8 cellular contexts compared by ENCODE assay signal in genomic region chr21:43864313-43864805, GRCh38. TPM values are rescaled to one million over a fixed set of nuclear protein-coding genes. Genes with fewer than 3 reads are reported as not detected.
DNase-seq lines count a peak whose midpoint lies in the region; ATAC-seq, FAIRE-seq and TF ChIP-seq lines count a peak whose summit lies in the region.

No MANE protein-coding gene starts in this region.

- peaks cover 7% of the 10 kb centered on the region; the same call in 1 of the 2 replicates for H3K36me3 ChIP-seq in PC-3 (ENCODE audit: low read depth, low read length)
- H3K36me3 ChIP-seq in astrocyte (ENCODE audit: insufficient read depth, low read length) = no peaks in the 10 kb centered on the region
- no peaks in the 10 kb centered on the region for H3K36me3 ChIP-seq in iPS-18a (ENCODE audit: control insufficient read depth, low read depth, low read length)
- no peaks in the 10 kb centered on the region for H3K36me3 ChIP-seq in smooth muscle cell (ENCODE audit: low read depth)

- no peak overlapping the region for H3K27ac Mint-ChIP-seq in astrocyte (ENCODE audit: unreplicated experiment)

- CTCF ChIA-PET in AG04449 (lab: Yijun Ruan, JAX) = interaction anchor here (1.3 to 1.5 kb wide), 2 partner anchors 54 to 111 kb away, joined by 3 to 6 read pairs; no protein-coding TSS in a partner anchor
- CTCF ChIA-PET in PC-3 (lab: Charles Lee) = no interaction called here

- H3K27me3 Mint-ChIP-seq in astrocyte (ENCODE audit: low read depth, unreplicated experiment) = peaks cover 13% of the 10 kb centered on the region

- H3K9me2 ChIP-seq in PC-3 (replicated peaks; ENCODE audit: low read length) = no peaks in the 10 kb centered on the region

- under 1% methylated on average over 32 of the region's 61 CpGs for WGBS in smooth muscle cell (ENCODE audit: low lambda C conversion rate)

- H3K4me3 Mint-ChIP-seq in astrocyte (ENCODE audit: unreplicated experiment) = no peak overlapping the region

- H3K36me3 Mint-ChIP-seq in astrocyte (ENCODE audit: low read depth, unreplicated experiment) = peaks cover 6% of the 10 kb centered on the region

- TF ChIP-seq CTCF in AG04449 (IDR thresholded peaks at IDR 0.05; ENCODE audit: insufficient read depth, low read length, missing control alignments) (no peak), PC-3 (conservative IDR thresholded peaks at IDR 0.05; ENCODE audit: low read depth, low read length) (no peak), astrocyte (IDR thresholded peaks at IDR 0.05; ENCODE audit: insufficient read depth, low read depth, low read length) (no peak), smooth muscle cell (IDR thresholded peaks at IDR 0.05; ENCODE audit: borderline replicate concordance, insufficient read depth, poor library complexity, severe bottlenecking) (no peak)

- no peaks in the 10 kb centered on the region for H4K20me1 ChIP-seq in PC-3 (ENCODE audit: low read length)
- peaks cover 30% of the 10 kb centered on the region for H4K20me1 ChIP-seq in astrocyte (ENCODE audit: insufficient read depth, low read length)
- peaks cover 30% of the 10 kb centered on the region for H4K20me1 ChIP-seq in smooth muscle cell (ENCODE audit: low read depth)

- no peaks in the 10 kb centered on the region for H3F3A ChIP-seq in PC-3 (ENCODE audit: low read length, unreplicated experiment)
- H3F3A ChIP-seq in smooth muscle cell (ENCODE audit: low read depth) = no peaks in the 10 kb centered on the region

- peak overlapping the region; percentile 58 for H3K9ac ChIP-seq in PC-3 (ENCODE audit: low read length)
- H3K9ac ChIP-seq in astrocyte (ENCODE audit: low read length) = peak overlapping the region; percentile 46
- no peak overlapping the region for H3K9ac ChIP-seq in iPS-18a (ENCODE audit: low read length)
- no peak overlapping the region for H3K9ac ChIP-seq in smooth muscle cell (ENCODE audit: low read depth)

- no peaks in the 10 kb centered on the region for H3K9me3 Mint-ChIP-seq in astrocyte (ENCODE audit: unreplicated experiment)

- H3K4me3 ChIP-seq in AG04449 (ENCODE audit: low read depth, low read length) (peak overlapping the region; percentile 63), PC-3 (ENCODE audit: low read length) (peak overlapping the region; percentile 78), astrocyte (ENCODE audit: insufficient read depth, low read depth, low read length) (peak overlapping the region; percentile 57), iPS-18a (ENCODE audit: low read length) (peak overlapping the region; percentile 54), smooth muscle cell (peak overlapping the region; percentile 67)

- H3K4me1 Mint-ChIP-seq in astrocyte (ENCODE audit: low read depth, unreplicated experiment) = no peaks in the 10 kb centered on the region

- H3K4me1 ChIP-seq in PC-3 (ENCODE audit: insufficient read depth, low read length) (peaks cover 36% of the 10 kb centered on the region), astrocyte (ENCODE audit: insufficient read depth, low read length) (peaks cover 7% of the 10 kb centered on the region), iPS-18a (ENCODE audit: control insufficient read depth, low read depth, low read length) (peaks cover 14% of the 10 kb centered on the region), smooth muscle cell (ENCODE audit: low read depth) (no peaks in the 10 kb centered on the region)

- H3K27ac ChIP-seq in PC-3 (ENCODE audit: low read length) = no peak overlapping the region
- H3K27ac ChIP-seq in astrocyte (ENCODE audit: low read depth, low read length) = no peak overlapping the region
- H3K27ac ChIP-seq in iPS-18a (ENCODE audit: low read length) = no peak overlapping the region
- no peak overlapping the region for H3K27ac ChIP-seq in smooth muscle cell (ENCODE audit: low read depth)

- H3K4me2 ChIP-seq in PC-3 (ENCODE audit: low read length) (peak overlapping the region; percentile 94), astrocyte (ENCODE audit: low read length) (peak overlapping the region; percentile 86), smooth muscle cell (peak overlapping the region; percentile 95)

- peaks cover 39% of the 10 kb centered on the region for H3K79me2 ChIP-seq in PC-3 (ENCODE audit: low read length)
- H3K79me2 ChIP-seq in astrocyte (ENCODE audit: insufficient read depth, low read length) = peaks cover 31% of the 10 kb centered on the region
- H3K79me2 ChIP-seq in smooth muscle cell (ENCODE audit: low read depth) = peaks cover 31% of the 10 kb centered on the region

- H2AFZ ChIP-seq in PC-3 (ENCODE audit: low read length) (peak overlapping the region; percentile 79), astrocyte (ENCODE audit: low read depth, low read length) (peak overlapping the region; percentile 75), smooth muscle cell (ENCODE audit: low read depth) (peak overlapping the region; percentile 81)

- DNase-seq in AG04449 (ENCODE audit: low read depth, low spot score) (no peak), PC-3 (peak; percentile 74), astrocyte (ENCODE audit: low read depth) (no peak), smooth muscle cell (lab: John Stamatoyannopoulos, UW; ENCODE audit: unreplicated experiment) (no peak), hippocampal formation (lab: John Stamatoyannopoulos, UW) (no peak)

- ATAC-seq in GM18861 (IDR thresholded peaks at IDR 0.05; ENCODE audit: unreplicated experiment) (peak; percentile 25), PC-3 (peak; percentile 44), GM21528 (IDR thresholded peaks at IDR 0.05; ENCODE audit: low FRiP score, unreplicated experiment) (no peak)

- POLR2A ChIA-PET in AG04449 (lab: Yijun Ruan, JAX) (no interaction called here), PC-3 (lab: Charles Lee; ENCODE audit: unreplicated experiment) (no interaction called here)

- H3K9me3 ChIP-seq in PC-3 (ENCODE audit: low read length) (no peaks in the 10 kb centered on the region), astrocyte (ENCODE audit: insufficient read depth, low read depth, low read length) (no peaks in the 10 kb centered on the region), iPS-18a (ENCODE audit: control insufficient read depth, low read depth, low read length) (no peaks in the 10 kb centered on the region), smooth muscle cell (replicated peaks; ENCODE audit: low read depth) (no peaks in the 10 kb centered on the region)

- no peaks in the 10 kb centered on the region for H3K27me3 ChIP-seq in PC-3 (ENCODE audit: low read length)
- no peaks in the 10 kb centered on the region for H3K27me3 ChIP-seq in astrocyte (ENCODE audit: insufficient read depth, low read length)
- peaks cover 36% of the 10 kb centered on the region for H3K27me3 ChIP-seq in iPS-18a (ENCODE audit: control insufficient read depth, insufficient read depth, low read length)
- H3K27me3 ChIP-seq in smooth muscle cell (ENCODE audit: low read depth) = no peaks in the 10 kb centered on the region

- intact Hi-C loops in PC-3 (cut with micrococcal nuclease) = no loop called here

- no TSS peak for BruUV-seq in PC-3 (replicated peaks; lab: Mats Ljungman, UMichigan)

- FAIRE-seq in astrocyte (lab: Jason Lieb, UNC) = no peak

RNA-seq across cellular contexts. Expression of gene AGPAT3, which starts 0.7 kb away (rescaled TPM):
- total RNA-seq in PC-3 (2014; rRNA removed) (76.1 and 91.9 TPM in 2 replicates), astrocyte (34.7 and 35.6 TPM in 2 replicates), smooth muscle cell (12.1 and 17.2 TPM in 2 replicates)
- 10.9 and 17.4 TPM in 2 replicates for polyA plus RNA-seq in smooth muscle cell

Comparison
In these comparisons a context has a peak if more than half of its experiments do, and no peak if none do; other contexts are left out.
1. H3K9ac ChIP-seq: peak in PC-3 (single experiment) and astrocyte (single experiment); none in iPS-18a (single experiment) and smooth muscle cell (single experiment).
2. Peak in every context shown above with its lines, with median percentiles within 50 percentile points of each other: H3K4me3 ChIP-seq, H2AFZ ChIP-seq and H3K4me2 ChIP-seq.